1 cellular context compared by ENCODE assay signal in the genomic region with DNA sequence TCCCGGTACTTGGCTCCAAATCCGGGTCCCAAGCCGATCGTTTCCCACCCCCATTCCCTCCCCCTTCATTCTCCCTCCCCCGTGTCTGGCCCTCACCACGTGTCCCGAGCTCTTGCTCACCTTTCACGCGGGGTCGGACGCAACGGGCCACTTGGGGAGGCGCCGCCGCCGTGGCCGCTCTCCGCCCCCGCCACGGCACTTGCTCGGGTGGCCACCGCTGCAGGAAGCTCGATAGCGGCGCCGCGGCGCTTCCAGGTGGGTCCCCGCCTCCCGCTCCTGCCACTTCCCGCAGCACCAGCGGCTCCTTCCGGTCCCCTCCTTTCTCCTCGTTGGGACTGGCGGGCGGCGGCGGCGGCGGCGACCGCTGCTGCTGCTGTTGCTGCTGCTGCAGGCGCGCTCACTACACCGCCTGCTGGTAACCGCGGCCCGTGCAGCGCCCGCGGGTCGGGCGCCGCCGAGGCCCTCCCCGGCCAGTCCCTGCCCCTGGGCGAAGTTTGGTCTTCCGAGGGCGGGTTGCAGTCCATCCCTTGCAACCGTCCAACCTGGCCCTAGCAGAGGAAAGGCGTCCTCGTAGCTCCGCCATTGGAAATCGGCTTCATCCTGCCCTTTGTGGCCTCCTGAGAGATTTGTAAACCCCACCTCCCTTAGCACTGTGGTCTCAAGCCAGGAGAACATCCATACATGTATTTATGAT.
TF ChIP-seq lines count a peak whose summit lies in the region.

No MANE protein-coding gene starts in this region.

TF ChIP-seq in PFSK-1, 5 proteins besides CTCF, POLR2A, EP300 and RAD21:
- TF ChIP-seq SIN3A (IDR thresholded peaks at IDR 0.05; ENCODE audit: borderline replicate concordance, insufficient read depth, low read length) (no peak), FOXP2 (optimal IDR thresholded peaks at IDR 0.05; ENCODE audit: borderline replicate concordance, extremely low read depth, extremely low read length, insufficient read depth) (peak; percentile 33), POLR2AphosphoS5 (IDR thresholded peaks at IDR 0.05; ENCODE audit: low read depth, low read length) (peak; percentile 71), TAF1 (IDR thresholded peaks at IDR 0.05; ENCODE audit: borderline replicate concordance, insufficient read depth, low read length) (no peak)
- TF ChIP-seq, protein P1, sequence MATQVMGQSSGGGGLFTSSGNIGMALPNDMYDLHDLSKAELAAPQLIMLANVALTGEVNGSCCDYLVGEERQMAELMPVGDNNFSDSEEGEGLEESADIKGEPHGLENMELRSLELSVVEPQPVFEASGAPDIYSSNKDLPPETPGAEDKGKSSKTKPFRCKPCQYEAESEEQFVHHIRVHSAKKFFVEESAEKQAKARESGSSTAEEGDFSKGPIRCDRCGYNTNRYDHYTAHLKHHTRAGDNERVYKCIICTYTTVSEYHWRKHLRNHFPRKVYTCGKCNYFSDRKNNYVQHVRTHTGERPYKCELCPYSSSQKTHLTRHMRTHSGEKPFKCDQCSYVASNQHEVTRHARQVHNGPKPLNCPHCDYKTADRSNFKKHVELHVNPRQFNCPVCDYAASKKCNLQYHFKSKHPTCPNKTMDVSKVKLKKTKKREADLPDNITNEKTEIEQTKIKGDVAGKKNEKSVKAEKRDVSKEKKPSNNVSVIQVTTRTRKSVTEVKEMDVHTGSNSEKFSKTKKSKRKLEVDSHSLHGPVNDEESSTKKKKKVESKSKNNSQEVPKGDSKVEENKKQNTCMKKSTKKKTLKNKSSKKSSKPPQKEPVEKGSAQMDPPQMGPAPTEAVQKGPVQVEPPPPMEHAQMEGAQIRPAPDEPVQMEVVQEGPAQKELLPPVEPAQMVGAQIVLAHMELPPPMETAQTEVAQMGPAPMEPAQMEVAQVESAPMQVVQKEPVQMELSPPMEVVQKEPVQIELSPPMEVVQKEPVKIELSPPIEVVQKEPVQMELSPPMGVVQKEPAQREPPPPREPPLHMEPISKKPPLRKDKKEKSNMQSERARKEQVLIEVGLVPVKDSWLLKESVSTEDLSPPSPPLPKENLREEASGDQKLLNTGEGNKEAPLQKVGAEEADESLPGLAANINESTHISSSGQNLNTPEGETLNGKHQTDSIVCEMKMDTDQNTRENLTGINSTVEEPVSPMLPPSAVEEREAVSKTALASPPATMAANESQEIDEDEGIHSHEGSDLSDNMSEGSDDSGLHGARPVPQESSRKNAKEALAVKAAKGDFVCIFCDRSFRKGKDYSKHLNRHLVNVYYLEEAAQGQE (IDR thresholded peaks at IDR 0.05; ENCODE audit: insufficient read depth in 1 of 2, low read depth in 2 of 2, low read length in 2 of 2), result no peak
TF ChIP-seq in PFSK-1: peak in this region for 2.
